ENCODE assay signal across 1 cellular context in the genomic region with DNA sequence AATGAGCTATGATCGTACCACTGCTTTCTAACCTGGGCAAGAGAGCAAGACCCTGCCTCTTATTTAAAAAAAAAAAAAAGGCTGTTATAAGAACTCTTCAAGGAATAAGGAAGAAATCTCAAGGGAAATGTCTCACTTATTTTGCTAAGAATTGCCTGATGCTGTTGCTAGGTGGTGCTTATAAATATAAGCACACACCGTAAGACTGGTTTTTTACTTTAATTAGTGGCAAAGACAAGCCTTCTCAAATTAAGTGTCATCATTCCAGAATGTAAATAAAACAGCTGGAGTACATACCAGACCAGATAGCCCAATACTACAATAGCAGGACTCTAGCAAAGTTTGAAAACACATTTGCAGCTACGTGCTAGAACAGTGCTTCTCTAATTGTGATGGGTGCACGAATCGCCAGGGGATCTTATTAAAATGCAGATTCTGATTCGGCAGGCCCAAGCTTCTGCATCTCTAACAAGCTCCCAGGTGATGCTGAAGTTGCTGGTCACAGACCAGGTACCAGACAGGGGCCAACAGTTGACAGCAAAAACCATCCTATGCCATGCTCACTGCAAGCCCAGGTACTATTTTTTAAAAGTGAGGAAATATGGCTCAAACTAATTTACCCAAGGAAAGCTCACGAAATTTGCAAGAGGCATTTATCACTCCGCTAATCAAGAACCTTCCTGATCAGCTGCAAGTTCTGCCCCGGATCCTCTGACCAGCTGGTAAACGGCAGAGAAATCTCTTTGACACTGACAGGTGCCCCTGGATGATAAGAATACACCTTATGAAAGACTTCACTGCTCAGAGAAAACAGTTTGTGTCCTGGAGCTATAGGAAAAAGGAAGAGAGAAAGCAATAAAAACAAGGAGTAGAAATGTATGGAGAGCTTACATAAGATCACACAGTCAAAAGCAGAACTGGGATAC.
TF ChIP-seq lines count a peak whose summit lies in the region.

No MANE protein-coding gene starts in this region.

TF ChIP-seq in K562, 482 proteins besides CTCF, POLR2A, EP300 and RAD21 (continued from another document):
- TF ChIP-seq XRCC3 (IDR thresholded peaks at IDR 0.05) (no peak), ATF7 (IDR thresholded peaks at IDR 0.05) (no peak), ZNF398 (CRISPR knock-in tag; IDR thresholded peaks at IDR 0.05) (no peak), CBFA2T3 (IDR thresholded peaks at IDR 0.05) (peak; percentile 79), ZNF263 (CRISPR knock-in tag; IDR thresholded peaks at IDR 0.05; ENCODE audit: borderline replicate concordance) (no peak), CCAR2 (IDR thresholded peaks at IDR 0.05; ENCODE audit: low read depth, low read length) (no peak), TCF3 (CRISPR knock-in tag; IDR thresholded peaks at IDR 0.05) (peak; percentile 77), ELF2 (CRISPR knock-in tag; IDR thresholded peaks at IDR 0.05) (no peak), PURB (CRISPR knock-in tag; IDR thresholded peaks at IDR 0.05; ENCODE audit: low read depth) (no peak), TOE1 (IDR thresholded peaks at IDR 0.05; ENCODE audit: borderline replicate concordance) (no peak), TOE1 (CRISPR knock-in tag; IDR thresholded peaks at IDR 0.05; ENCODE audit: borderline replicate concordance, low read depth) (no peak), TAL1 (IDR thresholded peaks at IDR 0.05) (peak; percentile 66), ZNF395 (CRISPR knock-in tag; IDR thresholded peaks at IDR 0.05) (no peak), ARNT (IDR thresholded peaks at IDR 0.05) (no peak), DPF2 (IDR thresholded peaks at IDR 0.05) (peak; percentile 32; the same call in 1 of the 2 replicates)
- TF ChIP-seq, protein P1, sequence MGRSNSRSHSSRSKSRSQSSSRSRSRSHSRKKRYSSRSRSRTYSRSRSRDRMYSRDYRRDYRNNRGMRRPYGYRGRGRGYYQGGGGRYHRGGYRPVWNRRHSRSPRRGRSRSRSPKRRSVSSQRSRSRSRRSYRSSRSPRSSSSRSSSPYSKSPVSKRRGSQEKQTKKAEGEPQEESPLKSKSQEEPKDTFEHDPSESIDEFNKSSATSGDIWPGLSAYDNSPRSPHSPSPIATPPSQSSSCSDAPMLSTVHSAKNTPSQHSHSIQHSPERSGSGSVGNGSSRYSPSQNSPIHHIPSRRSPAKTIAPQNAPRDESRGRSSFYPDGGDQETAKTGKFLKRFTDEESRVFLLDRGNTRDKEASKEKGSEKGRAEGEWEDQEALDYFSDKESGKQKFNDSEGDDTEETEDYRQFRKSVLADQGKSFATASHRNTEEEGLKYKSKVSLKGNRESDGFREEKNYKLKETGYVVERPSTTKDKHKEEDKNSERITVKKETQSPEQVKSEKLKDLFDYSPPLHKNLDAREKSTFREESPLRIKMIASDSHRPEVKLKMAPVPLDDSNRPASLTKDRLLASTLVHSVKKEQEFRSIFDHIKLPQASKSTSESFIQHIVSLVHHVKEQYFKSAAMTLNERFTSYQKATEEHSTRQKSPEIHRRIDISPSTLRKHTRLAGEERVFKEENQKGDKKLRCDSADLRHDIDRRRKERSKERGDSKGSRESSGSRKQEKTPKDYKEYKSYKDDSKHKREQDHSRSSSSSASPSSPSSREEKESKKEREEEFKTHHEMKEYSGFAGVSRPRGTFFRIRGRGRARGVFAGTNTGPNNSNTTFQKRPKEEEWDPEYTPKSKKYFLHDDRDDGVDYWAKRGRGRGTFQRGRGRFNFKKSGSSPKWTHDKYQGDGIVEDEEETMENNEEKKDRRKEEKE (IDR thresholded peaks at IDR 0.05; ENCODE audit: borderline replicate concordance in 1 of 2, control insufficient read depth in 1 of 2, low read depth in 2 of 2, low read length in 1 of 2) = no peak
